ENCODE assay signal across 24 cellular contexts in genomic region chr5:96529559-96529958, GRCh38.
"Had no signal": no experiment of that assay in that cellular context is flagged by ENCODE, and none has a peak within 500 bp of the region (broad histone marks: within the 10 kb centered on the region; RNA-seq: fewer than 3 reads in every experiment).

No MANE protein-coding gene starts in this region.

- H3K36me3 Mint-ChIP-seq: activated CD8-positive, alpha-beta memory T cell treated with anti-CD3 and anti-CD28 coated beads, Interleukin-2, amount 10 ng/mL, durations not matched to agents 7 days and 5 days; activated naive CD4-positive, alpha-beta T cell treated with anti-CD3 and anti-CD28 coated beads, Interleukin-2, amount 10 ng/mL, durations not matched to agents 7 days and 5 days had no signal

- DNase-seq: activated B cell treated with CpG ODN at 0.5 μM for 24 hours; activated CD4-positive, alpha-beta T cell treated with anti-CD3 and anti-CD28 coated beads for 1 hour; activated CD4-positive, alpha-beta T cell treated with anti-CD3 and anti-CD28 coated beads, Interleukin-2, amount 10 ng/mL, durations not matched to agents 24 days and 14 days; activated CD4-positive, alpha-beta T cell treated with anti-CD3 and anti-CD28 coated beads, Interleukin-2, amount 50 U/mL, for 48 hours; activated CD8-positive, alpha-beta memory T cell treated with anti-CD3 and anti-CD28 coated beads for 24 hours; activated CD8-positive, alpha-beta memory T cell treated with anti-CD3 and anti-CD28 coated beads, Interleukin-2, amount 10 ng/mL, durations not matched to agents 7 days and 5 days; activated CD8-positive, alpha-beta memory T cell treated with anti-CD3 and anti-CD28 coated beads, Interleukin-2, amount 50 U/mL, for 48 hours; activated effector memory CD4-positive, alpha-beta T cell treated with Interleukin-2 at 50 U/mL for 16 hours; activated naive CD4-positive, alpha-beta T cell treated with anti-CD3 and anti-CD28 coated beads, Interleukin-2, amount 10 ng/mL, durations not matched to agents 7 days and 5 days; activated T-cell treated with anti-CD3 and anti-CD28 coated beads, Interleukin-2, amount 50 U/mL, for 48 hours; amygdala; NCI-H1105; NCI-H1436; NCI-H1694 treated with DMSO at 0.1 percent for 48 hours; NCI-H345; NCI-H524 treated with DMSO at 0.1 percent for 48 hours; SIG-M5 had no signal

- H3K4me1 Mint-ChIP-seq: activated B cell treated with CpG ODN at 0.5 μM for 24 hours; activated CD8-positive, alpha-beta memory T cell treated with anti-CD3 and anti-CD28 coated beads, Interleukin-2, amount 10 ng/mL, durations not matched to agents 7 days and 5 days; activated naive CD4-positive, alpha-beta T cell treated with anti-CD3 and anti-CD28 coated beads, Interleukin-2, amount 10 ng/mL, durations not matched to agents 7 days and 5 days; central memory CD8-positive, alpha-beta T cell had no signal

- H3K27ac Mint-ChIP-seq: activated B cell treated with CpG ODN at 0.5 μM for 24 hours; activated CD4-positive, alpha-beta T cell treated with anti-CD3 and anti-CD28 coated beads, Interleukin-2, amount 10 ng/mL, durations not matched to agents 24 days and 14 days; activated CD8-positive, alpha-beta memory T cell treated with anti-CD3 and anti-CD28 coated beads, Interleukin-2, amount 10 ng/mL, durations not matched to agents 7 days and 5 days; activated naive CD4-positive, alpha-beta T cell treated with anti-CD3 and anti-CD28 coated beads, Interleukin-2, amount 10 ng/mL, durations not matched to agents 7 days and 5 days; activated naive CD8-positive, alpha-beta T cell; T-helper 2 cell treated with Interferon-gamma antibody and Interleukin-4, amounts not matched to agents 5 μg/mL and 100 μg/mL, for 36 hours had no signal

- H3K4me3 ChIP-seq: ascending aorta, cardiac muscle cell, K562 had no signal

- H3K9me3 Mint-ChIP-seq: activated B cell treated with CpG ODN at 0.5 μM for 24 hours; activated naive CD4-positive, alpha-beta T cell treated with anti-CD3 and anti-CD28 coated beads, Interleukin-2, amount 10 ng/mL, durations not matched to agents 7 days and 5 days; central memory CD8-positive, alpha-beta T cell; T-helper 2 cell treated with Interferon-gamma antibody and Interleukin-4, amounts not matched to agents 5 μg/mL and 100 μg/mL, for 36 hours had no signal

- H3K4me1 ChIP-seq: ascending aorta had no signal

- H3K36me3 ChIP-seq: ascending aorta, cardiac muscle cell had no signal

- H3K27me3 ChIP-seq: ascending aorta, cardiac muscle cell had no signal

- ATAC-seq: activated CD8-positive, alpha-beta memory T cell treated with anti-CD3 and anti-CD28 coated beads, Interleukin-2, amount 10 ng/mL, durations not matched to agents 7 days and 5 days; K562; Panc1 had no signal

- H3K27ac ChIP-seq: ascending aorta, cardiac muscle cell had no signal

- H3K4me3 Mint-ChIP-seq: activated B cell treated with CpG ODN at 0.5 μM for 24 hours; activated CD4-positive, alpha-beta T cell treated with anti-CD3 and anti-CD28 coated beads, Interleukin-2, amount 10 ng/mL, durations not matched to agents 24 days and 14 days; activated CD8-positive, alpha-beta memory T cell treated with anti-CD3 and anti-CD28 coated beads, Interleukin-2, amount 10 ng/mL, durations not matched to agents 7 days and 5 days; activated naive CD4-positive, alpha-beta T cell treated with anti-CD3 and anti-CD28 coated beads, Interleukin-2, amount 10 ng/mL, durations not matched to agents 7 days and 5 days; activated naive CD8-positive, alpha-beta T cell; central memory CD8-positive, alpha-beta T cell; T-helper 2 cell treated with Interferon-gamma antibody and Interleukin-4, amounts not matched to agents 5 μg/mL and 100 μg/mL, for 36 hours had no signal

- H3K27me3 Mint-ChIP-seq: activated naive CD8-positive, alpha-beta T cell; central memory CD8-positive, alpha-beta T cell had no signal
